ENCODE assay signal across 3 cellular contexts in the genomic region with DNA sequence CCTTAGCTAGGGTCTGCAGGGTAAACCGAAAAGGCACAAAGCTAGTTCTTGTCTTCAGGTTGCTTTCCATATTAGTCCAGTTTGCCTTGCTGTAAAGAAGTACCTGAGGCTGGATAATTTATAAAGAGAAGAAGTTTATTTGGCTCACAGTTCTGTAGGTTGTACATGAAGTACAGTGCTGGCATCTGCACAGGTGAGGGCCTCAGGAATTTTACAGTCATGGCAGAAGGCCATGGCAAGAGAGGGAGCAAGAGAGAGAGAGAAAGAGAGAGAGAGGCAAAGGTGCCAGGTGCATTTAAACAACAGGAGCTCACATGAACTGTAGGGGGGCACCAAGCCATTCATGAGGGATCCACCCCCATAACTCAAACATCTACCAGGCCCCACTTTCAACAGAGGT.
"Had no signal": no experiment of that assay in that cellular context is flagged by ENCODE, and none has a peak within 500 bp of the region (broad histone marks: within the 10 kb centered on the region; RNA-seq: fewer than 3 reads in every experiment).

No MANE protein-coding gene starts in this region.

- H3K4me3 ChIP-seq: GM12878 had no signal

- DNase-seq: GDM1, GF-D8 had no signal
